In genomic region chr7:149723795-149724495, GRCh38 we compare ENCODE assay signal across 19 cellular contexts. TPM values are rescaled to one million over a fixed set of nuclear protein-coding genes. Genes with fewer than 3 reads are reported as not detected.
DNase-seq lines count a peak whose midpoint lies in the region; TF ChIP-seq lines count a peak whose summit lies in the region.
"Had no signal": no experiment of that assay in that cellular context is flagged by ENCODE, and none has a peak within 500 bp of the region (broad histone marks: within the 10 kb centered on the region; RNA-seq: fewer than 3 reads in every experiment).

No MANE protein-coding gene starts in this region.

- peaks cover 2% of the 10 kb centered on the region for H3K27me3 Mint-ChIP-seq in nephron progenitor cell (ENCODE audit: low read depth, poor library complexity)
- H3K27me3 Mint-ChIP-seq: CD4-positive, CD25-positive, alpha-beta regulatory T cell had no signal

- intact Hi-C loops in lower leg skin (cut with DNase I; ENCODE audit: low total_unique reads), result loop anchor here (5.0 kb wide), 1 partner anchor 1588 kb away; no protein-coding TSS in a partner anchor

- no peak overlapping the region for H3K4me3 ChIP-seq in coronary artery
- H3K4me3 ChIP-seq in lower leg skin (ENCODE audit: low read depth, poor library complexity, severe bottlenecking), result no peak overlapping the region

- H3K27ac Mint-ChIP-seq in nephron progenitor cell, result peak overlapping the region; percentile 32
- H3K27ac Mint-ChIP-seq: CD4-positive, CD25-positive, alpha-beta regulatory T cell had no signal

- no peak overlapping the region for H3K4me3 Mint-ChIP-seq in nephron progenitor cell
- H3K4me3 Mint-ChIP-seq: CD4-positive, CD25-positive, alpha-beta regulatory T cell had no signal

- peaks cover 38% of the 10 kb centered on the region for H3K4me1 Mint-ChIP-seq in nephron progenitor cell
- H3K4me1 Mint-ChIP-seq: CD4-positive, CD25-positive, alpha-beta regulatory T cell had no signal

- H3K27ac ChIP-seq in coronary artery, result no peak overlapping the region

- DNase-seq in activated effector memory CD4-positive, alpha-beta T cell treated with anti-CD3 and anti-CD28 coated beads, Interleukin-2, amount 50 U/mL, for 16 hours, result peak; percentile 49
- DNase-seq in activated effector memory CD4-positive, alpha-beta T cell treated with Interleukin-2 at 50 U/mL for 16 hours, result no peak
- DNase-seq in coronary artery (ENCODE audit: low spot score) (peak; percentile 26), nephron progenitor cell (no peak), CD1c-positive myeloid dendritic cell (ENCODE audit: extremely low spot score) (no peak), OCI-M2 (lab: John Stamatoyannopoulos, UW; ENCODE audit: unreplicated experiment) (no peak), lower leg skin (ENCODE audit: low spot score in 2 of 2) (no peak)
- DNase-seq: CD4-positive, CD25-positive, alpha-beta regulatory T cell; EL; GF-D8; IMR-90; NCI-H1694; NCI-H2081 treated with DMSO at 0.1 percent for 48 hours; NCI-H2171 treated with DMSO at 0.1 percent for 48 hours; NCI-H526; OCI-M1; Right ventricle myocardium superior had no signal

- TF ChIP-seq POLR2A in lower leg skin (IDR thresholded peaks at IDR 0.05), result no peak

- H3K36me3 Mint-ChIP-seq in nephron progenitor cell (ENCODE audit: low read depth), result peaks cover 21% of the 10 kb centered on the region

- WGBS in lower leg skin, 2 donors, result 92 to 95% methylated on average over 15 of the region's 15 CpGs

- TF ChIP-seq CTCF in coronary artery (IDR thresholded peaks at IDR 0.05), result no peak
- TF ChIP-seq CTCF in nephron progenitor cell (IDR thresholded peaks at IDR 0.05), result no peak
- no peak for TF ChIP-seq CTCF in lower leg skin (IDR thresholded peaks at IDR 0.05)

- no peaks in the 10 kb centered on the region for H3K9me3 Mint-ChIP-seq in nephron progenitor cell

RNA-seq across cellular contexts. Expression of gene ZNF467, which starts 49.4 kb away (rescaled TPM):
- 10 to 100 TPM in 2 of 4 donors, 1 to 10 TPM in 2; 6.2 to 12.1 (median 9.8) TPM for total RNA-seq in lower leg skin
- total RNA-seq: A172, IMR-90, RPMI7951 had no signal

Comparison
In these comparisons a context has a peak if more than half of its experiments do, and no peak if none do; other contexts are left out.
1. DNase-seq: peak in activated effector memory CD4-positive, alpha-beta T cell treated with anti-CD3 and anti-CD28 coated beads, Interleukin-2, amount 50 U/mL, for 16 hours (single experiment) and coronary artery (single experiment); none in activated effector memory CD4-positive, alpha-beta T cell treated with Interleukin-2 at 50 U/mL for 16 hours (single experiment), nephron progenitor cell (single experiment), CD1c-positive myeloid dendritic cell (single experiment), OCI-M2 (single experiment) and lower leg skin (0 of 2).